Comparison of ENCODE assay signal across 8 cellular contexts in the genomic region with DNA sequence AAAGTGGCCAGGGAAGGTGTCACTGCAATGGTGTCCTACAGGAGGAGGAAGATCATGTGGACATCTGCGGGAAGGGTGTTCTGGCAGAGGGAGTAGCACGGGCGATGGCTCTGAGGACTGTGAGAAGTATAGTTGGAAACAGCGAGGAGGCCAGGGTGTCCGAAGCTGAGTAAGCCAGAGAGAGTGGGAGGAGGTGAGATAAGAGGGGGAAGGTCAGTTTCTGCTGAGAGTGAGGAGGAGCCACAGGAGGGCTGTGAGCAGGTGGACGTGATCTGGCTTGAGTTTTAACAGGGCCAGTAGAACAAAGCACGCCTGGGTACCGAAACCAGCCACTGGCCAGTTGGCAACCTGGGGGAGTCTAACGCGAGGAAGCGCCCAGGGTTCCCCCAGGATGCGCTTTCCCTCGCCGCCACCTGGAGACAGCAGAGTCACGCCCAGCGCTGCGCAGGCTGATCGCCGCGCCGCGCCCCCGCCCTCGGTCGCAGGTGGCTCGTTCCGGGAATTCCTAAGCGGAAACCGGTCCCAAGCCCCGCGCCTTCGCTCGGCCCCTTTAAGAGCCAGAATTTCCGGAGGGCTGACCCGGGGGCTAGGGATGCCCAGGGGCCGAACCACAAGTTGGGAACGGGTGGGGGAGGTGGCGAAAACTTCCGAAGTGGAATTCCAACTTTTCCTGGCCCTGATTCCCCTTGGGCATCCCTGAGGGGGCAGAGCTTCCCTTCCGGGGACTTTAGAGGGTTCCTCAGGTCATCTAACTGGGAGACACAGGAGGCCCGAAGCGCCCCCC. TPM values are rescaled to one million over a fixed set of nuclear protein-coding genes. Genes with fewer than 3 reads are reported as not detected.
A peak's percentile ranks its signal among the peaks of the same experiment; 100 is the strongest.
DNase-seq lines count a peak whose midpoint lies in the region; ATAC-seq and TF ChIP-seq lines count a peak whose summit lies in the region.

No MANE protein-coding gene starts in this region.

- H3K36me3 ChIP-seq in body of pancreas (replicated peaks in 1 of 2; ENCODE audit: insufficient read depth in 1 of 2, low read depth in 2 of 2), result no peaks in the 10 kb centered on the region

- no peaks in the 10 kb centered on the region for H3K9me3 ChIP-seq in body of pancreas

- intact Hi-C loops in body of pancreas (cut with DNase I), result loop anchor here (10.0 kb wide), 1 partner anchor 103 kb away; a partner anchor contains a TSS
- intact Hi-C loops in left colon (cut with DNase I, micrococcal nuclease), result no loop called here

- H3K4me3 ChIP-seq in body of pancreas, result peak overlapping the region; percentile 86 to 93

- TF ChIP-seq POLR2A in body of pancreas (IDR thresholded peaks at IDR 0.05), result peak; percentile 47 to 83 (median 56)

- no peaks in the 10 kb centered on the region for H3K27me3 ChIP-seq in body of pancreas

- ATAC-seq in GM19035 (IDR thresholded peaks at IDR 0.05; ENCODE audit: unreplicated experiment) (peak; percentile 45), HG03460 (IDR thresholded peaks at IDR 0.05; ENCODE audit: unreplicated experiment) (peak; percentile 36), body of pancreas (peak; percentile 83), left colon (peak; percentile 76)

- peaks cover 26% of the 10 kb centered on the region for H3K4me1 ChIP-seq in body of pancreas

- WGBS in body of pancreas, 2 donors, result 2 to 3% methylated on average over 17 to 40 of the region's 42 CpGs

- H3K27ac ChIP-seq in body of pancreas, result peak overlapping the region; percentile 94 to 100 (median 100)

- DNase-seq in ACHN (peak; percentile 56), RPMI8226 (peak; percentile 83), body of pancreas (peak; percentile 94 to 96 (median 96)), left colon (peak; percentile 90 to 91)
- peak; percentile 35 for DNase-seq in stimulated activated CD8-positive, alpha-beta memory T cell treated with anti-CD3 and anti-CD28 coated beads, Interleukin-12 subunit alpha, Interleukin-12 subunit beta, amount 100 ng/mL, for 4 hours (ENCODE audit: low read depth)
- no peak for DNase-seq in NK-92 treated with Interleukin-12 subunit alpha and Interleukin-12 subunit beta, amount 100 ng/mL, for 24 hours (lab: John Stamatoyannopoulos, UW)

- in situ Hi-C loops in ACHN (cut with HindIII; ENCODE audit: low pct_ligation_motif_present, low pct_unique_long_range_greater_than_20kb, low sequenced_read_pairs), result no loop called here

- peak; percentile 41 to 93 (median 78) for TF ChIP-seq CTCF in body of pancreas (IDR thresholded peaks at IDR 0.05)

RNA-seq across cellular contexts. Expression of a gene that starts 1.1 kb away (rescaled TPM):
- total RNA-seq in body of pancreas (10 to 100 TPM; 67.5 to 80.1 TPM), left colon (100 to 1,000 TPM; 323 to 324 TPM)

RNA-seq across cellular contexts. Expression of a gene that starts 19.2 kb away (rescaled TPM):
- not detected for total RNA-seq in body of pancreas
- not detected for total RNA-seq in left colon

RNA-seq across cellular contexts. Expression of a gene that starts 21.0 kb away (rescaled TPM):
- total RNA-seq in body of pancreas (10 to 100 TPM; 76.8 to 91.3 TPM), left colon (10 to 100 TPM; 85.9 to 96.2 TPM)

RNA-seq across cellular contexts. Expression of a gene that starts 34.6 kb away (rescaled TPM):
- total RNA-seq in body of pancreas, result not detected
- total RNA-seq in left colon, result not detected

RNA-seq across cellular contexts. Expression of a gene that starts 44.2 kb away (rescaled TPM):
- total RNA-seq in body of pancreas, result 1 to 10 TPM in 1 of 2 donors, not detected in 1; 1.6 TPM
- total RNA-seq in left colon, result not detected
